In genomic region chr4:56530269-56531148, GRCh38 we compare ENCODE assay signal across 8 cellular contexts. TPM values are rescaled to one million over a fixed set of nuclear protein-coding genes. Genes with fewer than 3 reads are reported as not detected.
DNase-seq lines count a peak whose midpoint lies in the region; ATAC-seq and TF ChIP-seq lines count a peak whose summit lies in the region.

No MANE protein-coding gene starts in this region.

- H3K36me3 ChIP-seq in colonic mucosa: no peaks in the 10 kb centered on the region

- H3K4me3 ChIP-seq in colonic mucosa: peak overlapping the region; percentile 47

- intact Hi-C loops in colonic mucosa (cut with DNase I): no loop called here

- TF ChIP-seq CTCF in colonic mucosa (IDR thresholded peaks at IDR 0.05): no peak

- peak overlapping the region in 1 of 2 donors; percentile 49 for H3K9ac ChIP-seq in colonic mucosa (ENCODE audit: low read depth in 2 of 2, low read length in 2 of 2)

- H3K4me1 ChIP-seq in colonic mucosa: no peaks in the 10 kb centered on the region

- no peak overlapping the region for H3K27ac ChIP-seq in colonic mucosa

- ATAC-seq in HG03045 (IDR thresholded peaks at IDR 0.05; ENCODE audit: unreplicated experiment) (peak; percentile 96), left lobe of liver (peak; percentile 96)

- peaks cover 3% of the 10 kb centered on the region for H3K27me3 ChIP-seq in colonic mucosa

- no peaks in the 10 kb centered on the region for H3K9me3 ChIP-seq in colonic mucosa

- DNase-seq in NK-92 (lab: John Stamatoyannopoulos, UW; ENCODE audit: unreplicated experiment): peak; percentile 6
- no peak for DNase-seq in NK-92 treated with Interleukin-12 subunit alpha and Interleukin-12 subunit beta, amount 100 ng/mL, for 24 hours (lab: John Stamatoyannopoulos, UW)
- peak; percentile 43 for DNase-seq in NCI-H226
- DNase-seq in activated CD4-positive, alpha-beta T cell treated with anti-CD3 and anti-CD28 coated beads for 4 hours: peak; percentile 81 to 84
- peak; percentile 89 for DNase-seq in colonic mucosa
- peak; percentile 70 for DNase-seq in left lobe of liver (ENCODE audit: low spot score)
- DNase-seq in stimulated activated CD4-positive, alpha-beta T cell treated with anti-CD3 and anti-CD28 coated beads, Interleukin-1b, Interleukin-23, amount 100 ng/mL, for 24 hours (ENCODE audit: low read depth in 4 of 4, low spot score in 1 of 4): peak; percentile 72 to 80 (median 77)

RNA-seq across cellular contexts. Expression of gene ARL9, which starts 24.9 kb away (rescaled TPM):
- under 1 TPM; 0.17 to 0.29 TPM for total RNA-seq in colonic mucosa
- total RNA-seq in left lobe of liver: 0.13 TPM
